In genomic region chr4:3206439-3207100, GRCh38 we compare ENCODE assay signal across 24 cellular contexts.
"Had no signal": no experiment of that assay in that cellular context is flagged by ENCODE, and none has a peak within 500 bp of the region (broad histone marks: within the 10 kb centered on the region; RNA-seq: fewer than 3 reads in every experiment).

No MANE protein-coding gene starts in this region.

- H3K36me3 ChIP-seq: uterus had no signal

- ATAC-seq: foreskin keratinocyte; left lung; naive thymus-derived CD8-positive, alpha-beta T cell had no signal

- H3K4me3 Mint-ChIP-seq: activated naive CD4-positive, alpha-beta T cell treated with anti-CD3 and anti-CD28 coated beads, Interleukin-2, amount 50 U/mL, for 24 hours; activated T-cell treated with anti-CD3 and anti-CD28 coated beads, Interleukin-2, amount 50 U/mL, for 24 hours; mesothelial cell of epicardium; naive thymus-derived CD8-positive, alpha-beta T cell had no signal

- H3K9me3 ChIP-seq: left lung, spleen, testis, uterus had no signal

- DNase-seq: activated CD4-positive, alpha-beta T cell treated with anti-CD3 and anti-CD28 coated beads for 1 hour; activated CD4-positive, alpha-beta T cell treated with anti-CD3 and anti-CD28 coated beads, Interleukin-2, amount 50 U/mL, for 1 hour; activated CD8-positive, alpha-beta memory T cell treated with anti-CD3 and anti-CD28 coated beads for 24 hours; activated CD8-positive, alpha-beta memory T cell treated with anti-CD3 and anti-CD28 coated beads, Interleukin-2, amount 50 U/mL, for 4 hours; activated gamma-delta T cell; activated T-cell treated with anti-CD3 and anti-CD28 coated beads, Interleukin-2, amount 50 U/mL, for 24 hours; anterior cingulate cortex; brain microvascular endothelial cell; caudate nucleus; dermis blood vessel endothelial cell; effector CD8-positive, alpha-beta T cell; kidney glomerular epithelial cell; naive thymus-derived CD8-positive, alpha-beta T cell; occipital lobe; spleen; stimulated activated CD4-positive, alpha-beta T cell treated with anti-CD3 and anti-CD28 coated beads, Interleukin-4, amount 100 ng/mL, for 1 hour; stimulated activated naive CD4-positive, alpha-beta T cell; testis; uterus had no signal

- H3K27me3 ChIP-seq: brain microvascular endothelial cell, foreskin keratinocyte, left lung, spleen, testis, uterus had no signal

- H3K9me3 Mint-ChIP-seq: activated naive CD4-positive, alpha-beta T cell treated with anti-CD3 and anti-CD28 coated beads, Interleukin-2, amount 50 U/mL, for 24 hours; activated T-cell treated with anti-CD3 and anti-CD28 coated beads, Interleukin-2, amount 50 U/mL, for 24 hours; mesothelial cell of epicardium; naive thymus-derived CD8-positive, alpha-beta T cell had no signal

- H3K27me3 Mint-ChIP-seq: activated naive CD4-positive, alpha-beta T cell treated with anti-CD3 and anti-CD28 coated beads, Interleukin-2, amount 50 U/mL, for 24 hours; activated T-cell treated with anti-CD3 and anti-CD28 coated beads, Interleukin-2, amount 50 U/mL, for 24 hours; naive thymus-derived CD8-positive, alpha-beta T cell had no signal

- H3K4me1 ChIP-seq: foreskin keratinocyte, testis, uterus had no signal

- H3K27ac Mint-ChIP-seq: activated naive CD4-positive, alpha-beta T cell treated with anti-CD3 and anti-CD28 coated beads, Interleukin-2, amount 50 U/mL, for 24 hours; activated T-cell treated with anti-CD3 and anti-CD28 coated beads, Interleukin-2, amount 50 U/mL, for 24 hours; mesothelial cell of epicardium had no signal

- H3K4me3 ChIP-seq: left lung, spleen, testis, uterus had no signal

- H3K27ac ChIP-seq: brain microvascular endothelial cell, foreskin keratinocyte, left lung, testis, uterus, VCaP had no signal
